39 cellular contexts compared by ENCODE assay signal in the genomic region with DNA sequence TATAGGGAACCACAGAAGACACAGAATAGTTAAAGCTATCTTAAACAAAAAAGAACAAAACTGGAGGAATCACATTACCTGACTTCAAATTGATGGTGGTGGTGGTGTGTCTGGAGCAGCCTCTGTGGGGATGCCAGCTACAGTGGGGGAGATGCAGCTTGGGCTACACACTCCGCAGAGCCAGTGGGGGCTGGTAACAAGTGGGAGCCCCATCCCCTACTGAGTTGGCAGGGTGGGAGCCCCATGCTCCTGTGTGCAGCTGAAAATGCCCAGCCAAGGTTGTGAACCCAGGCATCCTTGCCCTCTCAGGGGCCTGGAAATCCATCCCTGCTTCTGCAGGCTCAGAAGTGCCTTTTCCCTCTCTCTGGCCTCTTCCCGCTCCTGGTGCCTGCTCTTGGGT. TPM values are rescaled to one million over a fixed set of nuclear protein-coding genes. Genes with fewer than 3 reads are reported as not detected.
"Had no signal": no experiment of that assay in that cellular context is flagged by ENCODE, and none has a peak within 500 bp of the region (broad histone marks: within the 10 kb centered on the region; RNA-seq: fewer than 3 reads in every experiment).

No MANE protein-coding gene starts in this region.

- H3K4me3 ChIP-seq: adrenal gland, ascending aorta, body of pancreas, breast epithelium, cardiac muscle cell had no signal

- H3K27me3 Mint-ChIP-seq: activated naive CD4-positive, alpha-beta T cell treated with anti-CD3 and anti-CD28 coated beads, Interleukin-2, amount 10 ng/mL, durations not matched to agents 7 days and 5 days; activated naive CD4-positive, alpha-beta T cell treated with anti-CD3 and anti-CD28 coated beads, Interleukin-2, amount 50 U/mL, for 24 hours; activated naive CD8-positive, alpha-beta T cell; activated naive CD8-positive, alpha-beta T cell treated with anti-CD3 and anti-CD28 coated beads for 36 hours; activated naive CD8-positive, alpha-beta T cell treated with anti-CD3 and anti-CD28 coated beads, Interleukin-2, amount 10 ng/mL, durations not matched to agents 7 days and 5 days; activated naive CD8-positive, alpha-beta T cell treated with anti-CD3 and anti-CD28 coated beads, Interleukin-2, amount 50 U/mL, for 24 hours; activated T-helper 17 cell treated with anti-CD3 and anti-CD28 coated beads, Interleukin-2, amount 50 U/mL, for 72 hours; central memory CD8-positive, alpha-beta T cell had no signal

- H3K27me3 ChIP-seq: adrenal gland, ascending aorta, body of pancreas, brain microvascular endothelial cell, cardiac muscle cell had no signal

- H3K9me3 ChIP-seq: adrenal gland, ascending aorta, body of pancreas had no signal

- FAIRE-seq: bronchial epithelial cell had no signal

- H3K4me3 Mint-ChIP-seq: activated naive CD4-positive, alpha-beta T cell treated with anti-CD3 and anti-CD28 coated beads for 36 hours; activated naive CD4-positive, alpha-beta T cell treated with anti-CD3 and anti-CD28 coated beads, Interleukin-2, amount 10 ng/mL, durations not matched to agents 7 days and 5 days; activated naive CD4-positive, alpha-beta T cell treated with anti-CD3 and anti-CD28 coated beads, Interleukin-2, amount 50 U/mL, for 24 hours; activated naive CD8-positive, alpha-beta T cell; activated naive CD8-positive, alpha-beta T cell treated with anti-CD3 and anti-CD28 coated beads for 36 hours; activated naive CD8-positive, alpha-beta T cell treated with anti-CD3 and anti-CD28 coated beads, Interleukin-2, amount 10 ng/mL, durations not matched to agents 7 days and 5 days; activated naive CD8-positive, alpha-beta T cell treated with anti-CD3 and anti-CD28 coated beads, Interleukin-2, amount 50 U/mL, for 24 hours; activated T-cell treated with anti-CD3 and anti-CD28 coated beads, Interleukin-2, amount 50 U/mL, for 24 hours; activated T-cell treated with anti-CD3 and anti-CD28 coated beads, Interleukin-2, amount 50 U/mL, for 4 hours; activated T-cell treated with anti-CD3 and anti-CD28 coated beads, Interleukin-2, amount 50 U/mL, for 72 hours; activated T-helper 1 cell treated with anti-CD3 and anti-CD28 coated beads, Interleukin-12 subunit alpha, Interleukin-12 subunit beta, Interleukin-2, Interleukin-4 antibody, amounts not matched to agents 30 ng/mL and 10 ng/mL and 1 ng/mL, durations not matched to agents 14 hours and 24 hours and 36 hours; activated T-helper 17 cell treated with anti-CD3 and anti-CD28 coated beads, Interleukin-2, amount 50 U/mL, for 72 hours; brain; central memory CD8-positive, alpha-beta T cell had no signal

- H3K36me3 ChIP-seq: adrenal gland, ascending aorta, brain microvascular endothelial cell, breast epithelium, cardiac muscle cell had no signal

- H3K9me3 Mint-ChIP-seq: activated T-cell treated with anti-CD3 and anti-CD28 coated beads, Interleukin-2, amount 50 U/mL, for 24 hours; activated T-cell treated with anti-CD3 and anti-CD28 coated beads, Interleukin-2, amount 50 U/mL, for 4 hours; central memory CD8-positive, alpha-beta T cell had no signal

- ATAC-seq: activated naive CD4-positive, alpha-beta T cell treated with anti-CD3 and anti-CD28 coated beads, Interleukin-2, amount 50 U/mL, for 72 hours; activated naive CD8-positive, alpha-beta T cell treated with anti-CD3 and anti-CD28 coated beads, Interleukin-2, amount 50 U/mL, for 24 hours; activated T-cell treated with anti-CD3 and anti-CD28 coated beads, Interleukin-2, amount 50 U/mL, for 4 hours; activated T-cell treated with anti-CD3 and anti-CD28 coated beads, Interleukin-2, amount 50 U/mL, for 72 hours; activated T-helper 17 cell treated with anti-CD3 and anti-CD28 coated beads, Interleukin-2, amount 50 U/mL, for 72 hours; body of pancreas had no signal

- DNase-seq: activated effector memory CD4-positive, alpha-beta T cell treated with anti-CD3 and anti-CD28 coated beads, Interleukin-2, amount 50 U/mL, for 16 hours; activated effector memory CD4-positive, alpha-beta T cell treated with Interleukin-2 at 50 U/mL for 16 hours; activated gamma-delta T cell; activated gamma-delta T cell treated with Interleukin-2 at 50 U/mL for 16 hours; activated naive CD4-positive, alpha-beta T cell; activated naive CD4-positive, alpha-beta T cell treated with anti-CD3 and anti-CD28 coated beads for 36 hours; activated naive CD4-positive, alpha-beta T cell treated with anti-CD3 and anti-CD28 coated beads, Interleukin-2, amount 10 ng/mL, durations not matched to agents 7 days and 5 days; activated naive CD4-positive, alpha-beta T cell treated with anti-CD3 and anti-CD28 coated beads, Interleukin-2, amount 50 U/mL, for 16 hours; activated naive CD4-positive, alpha-beta T cell treated with Interleukin-2 at 50 U/mL for 16 hours; activated naive CD8-positive, alpha-beta T cell treated with anti-CD3 and anti-CD28 coated beads for 36 hours; activated naive CD8-positive, alpha-beta T cell treated with anti-CD3 and anti-CD28 coated beads, Interleukin-2, amount 10 ng/mL, durations not matched to agents 7 days and 5 days; activated naive CD8-positive, alpha-beta T cell treated with anti-CD3 and anti-CD28 coated beads, Interleukin-2, amount 50 U/mL, for 24 hours; activated T-cell treated with anti-CD3 and anti-CD28 coated beads, Interleukin-2, amount 50 U/mL, for 1 hour; activated T-cell treated with anti-CD3 and anti-CD28 coated beads, Interleukin-2, amount 50 U/mL, for 24 hours; activated T-cell treated with anti-CD3 and anti-CD28 coated beads, Interleukin-2, amount 50 U/mL, for 4 hours; activated T-cell treated with anti-CD3 and anti-CD28 coated beads, Interleukin-2, amount 50 U/mL, for 48 hours; activated T-cell treated with anti-CD3 and anti-CD28 coated beads, Interleukin-2, amount 50 U/mL, for 72 hours; adrenal gland; amniotic stem cell; amygdala; anterior cingulate cortex; aorta; body of pancreas; brain microvascular endothelial cell; caudate nucleus; central memory CD4-positive, alpha-beta T cell; cerebellar nuclear complex had no signal

- H3K4me1 ChIP-seq: adrenal gland, ascending aorta, body of pancreas, breast epithelium had no signal

- H3K4me1 Mint-ChIP-seq: activated naive CD4-positive, alpha-beta T cell treated with anti-CD3 and anti-CD28 coated beads, Interleukin-2, amount 10 ng/mL, durations not matched to agents 7 days and 5 days; activated naive CD8-positive, alpha-beta T cell treated with anti-CD3 and anti-CD28 coated beads, Interleukin-2, amount 10 ng/mL, durations not matched to agents 7 days and 5 days; activated naive CD8-positive, alpha-beta T cell treated with anti-CD3 and anti-CD28 coated beads, Interleukin-2, amount 50 U/mL, for 24 hours; brain had no signal

- H3K27ac Mint-ChIP-seq: activated naive CD4-positive, alpha-beta T cell treated with anti-CD3 and anti-CD28 coated beads for 36 hours; activated naive CD4-positive, alpha-beta T cell treated with anti-CD3 and anti-CD28 coated beads, Interleukin-2, amount 10 ng/mL, durations not matched to agents 7 days and 5 days; activated naive CD4-positive, alpha-beta T cell treated with anti-CD3 and anti-CD28 coated beads, Interleukin-2, amount 50 U/mL, for 24 hours; activated naive CD4-positive, alpha-beta T cell treated with anti-CD3 and anti-CD28 coated beads, Interleukin-2, amount 50 U/mL, for 72 hours; activated naive CD8-positive, alpha-beta T cell; activated naive CD8-positive, alpha-beta T cell treated with anti-CD3 and anti-CD28 coated beads for 36 hours; activated naive CD8-positive, alpha-beta T cell treated with anti-CD3 and anti-CD28 coated beads, Interleukin-2, amount 10 ng/mL, durations not matched to agents 7 days and 5 days; activated naive CD8-positive, alpha-beta T cell treated with anti-CD3 and anti-CD28 coated beads, Interleukin-2, amount 50 U/mL, for 24 hours; activated T-cell treated with anti-CD3 and anti-CD28 coated beads, Interleukin-2, amount 50 U/mL, for 24 hours; activated T-cell treated with anti-CD3 and anti-CD28 coated beads, Interleukin-2, amount 50 U/mL, for 72 hours; activated T-helper 1 cell treated with anti-CD3 and anti-CD28 coated beads, Interleukin-12 subunit alpha, Interleukin-12 subunit beta, Interleukin-2, Interleukin-4 antibody, amounts not matched to agents 30 ng/mL and 10 ng/mL and 1 ng/mL, durations not matched to agents 14 hours and 24 hours and 36 hours; activated T-helper 17 cell treated with anti-CD3 and anti-CD28 coated beads, Interleukin-2, amount 50 U/mL, for 72 hours; activated T-helper 2 cell treated with anti-CD3 and anti-CD28 coated beads, Interferon-gamma antibody, Interleukin-2, Interleukin-4, amounts not matched to agents 10 μg/mL and 5 μg/mL and 100 μg/mL, durations not matched to agents 14 hours and 24 hours and 36 hours; brain had no signal

- H3K27ac ChIP-seq: adrenal gland, ascending aorta, body of pancreas, brain microvascular endothelial cell, breast epithelium, cardiac muscle cell had no signal

RNA-seq across cellular contexts. Expression of a gene that starts 39.0 kb away (rescaled TPM):
- total RNA-seq: ascending aorta had no signal
